ENCODE assay signal across 1 cellular context in genomic region chr9:118976160-118976559, GRCh38.
TF ChIP-seq lines count a peak whose summit lies in the region.

No MANE protein-coding gene starts in this region.

TF ChIP-seq in HepG2, 621 proteins besides CTCF, POLR2A, EP300 and RAD21 (continued from another document):
- TF ChIP-seq UBTF (CRISPR knock-in tag; IDR thresholded peaks at IDR 0.05) (no peak), ZSCAN9 (CRISPR knock-in tag; IDR thresholded peaks at IDR 0.05; ENCODE audit: borderline replicate concordance) (no peak), MAFK (conservative IDR thresholded peaks at IDR 0.05 in 1 of 2, IDR thresholded peaks at IDR 0.05 in 1 of 2; ENCODE audit: low read length in 2 of 2) (peak; percentile 74 to 79), AKAP8 (CRISPR knock-in tag; IDR thresholded peaks at IDR 0.05) (no peak), MAFF (IDR thresholded peaks at IDR 0.05; ENCODE audit: low read depth, low read length) (peak; percentile 63)
TF ChIP-seq in HepG2: peak in this region for 2.
